8 cellular contexts compared by ENCODE assay signal in the genomic region with DNA sequence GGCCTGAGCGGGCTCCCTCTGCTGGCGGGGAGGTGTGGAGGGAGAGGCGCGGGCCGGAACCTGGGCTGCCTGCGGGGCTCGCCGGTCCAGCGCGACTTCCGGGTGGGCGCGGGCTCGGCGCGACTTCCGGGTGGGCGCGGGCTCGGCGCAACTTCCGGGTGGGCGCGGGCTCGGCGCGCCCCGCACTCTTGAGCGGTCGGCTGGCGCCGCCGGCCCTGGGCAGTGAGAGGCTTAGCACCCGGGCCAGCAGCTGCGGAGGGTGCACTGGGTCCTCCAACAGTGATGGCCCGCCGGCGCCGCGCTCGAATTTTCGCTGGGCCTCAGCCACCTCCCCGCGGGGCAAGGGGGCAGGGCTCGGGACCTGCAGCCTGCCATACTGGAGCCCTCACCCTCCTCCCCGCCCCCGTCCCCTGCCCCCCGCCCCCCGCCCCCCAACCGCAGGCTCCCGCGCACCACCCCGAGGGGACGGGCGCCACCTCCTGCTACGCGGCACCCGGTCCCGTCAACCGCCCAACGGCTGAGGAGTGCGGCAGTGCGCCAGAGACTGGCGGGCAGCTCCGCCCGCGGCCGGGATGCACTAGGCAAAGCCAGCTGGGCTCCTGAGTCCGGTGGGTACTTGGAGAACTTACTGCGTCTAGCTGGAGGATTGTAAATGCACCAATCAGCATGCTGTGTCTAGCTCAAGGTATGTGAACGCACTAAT.
DNase-seq lines count a peak whose midpoint lies in the region; ATAC-seq and TF ChIP-seq lines count a peak whose summit lies in the region.
"Not testable (repeated sequence)": the region's sequence is repeated elsewhere in the genome, so short reads cannot be mapped to it uniquely, and the experiment has no call there.

No MANE protein-coding gene starts in this region.

- not testable (repeated sequence) for H3K27me3 ChIP-seq in skeletal muscle satellite cell (ENCODE audit: control insufficient read depth, insufficient read depth, low read length); tibial nerve

- peak overlapping the region; percentile 75 for H3K4me2 ChIP-seq in skeletal muscle satellite cell (ENCODE audit: low read length)

- H3K27ac Mint-ChIP-seq in WTC11, memory B cell: not testable (repeated sequence)

- H3K36me3 ChIP-seq in skeletal muscle satellite cell (ENCODE audit: insufficient read depth, low read length); tibial nerve: not testable (repeated sequence)

- peak; percentile 19 to 45 for TF ChIP-seq POLR2A in tibial nerve (IDR thresholded peaks at IDR 0.05)

- not testable (repeated sequence) for TF ChIP-seq CTCF in GM12875 (IDR thresholded peaks at IDR 0.05; ENCODE audit: borderline replicate concordance, insufficient read depth, low read depth, low read length); WTC11 (IDR thresholded peaks at IDR 0.05); fibroblast of pulmonary artery (IDR thresholded peaks at IDR 0.05; ENCODE audit: low read length, missing control alignments)
- peak in 2 of 5 experiments; percentile 34 to 55 for TF ChIP-seq CTCF in tibial nerve (IDR thresholded peaks at IDR 0.05)

- CTCF ChIA-PET in WTC11 (lab: Charles Lee): not testable (repeated sequence)

- not testable (repeated sequence) for TF ChIP-seq EP300 in tibial nerve (IDR thresholded peaks at IDR 0.05)

- peak overlapping the region; percentile 37 for H3K4me3 ChIP-seq in GM12875 (ENCODE audit: low read depth, low read length)
- H3K4me3 ChIP-seq in fibroblast of pulmonary artery (replicated peaks; ENCODE audit: low read depth, low read length): peak overlapping the region; percentile 50
- H3K4me3 ChIP-seq in skeletal muscle satellite cell (ENCODE audit: low read length): peak overlapping the region; percentile 73
- H3K4me3 ChIP-seq in tibial nerve: peak overlapping the region; percentile 37 to 51 (median 41)

- not testable (repeated sequence) for H3K27me3 Mint-ChIP-seq in WTC11 (ENCODE audit: low read depth); memory B cell

- H3K27ac ChIP-seq in tibial nerve: peak overlapping the region; percentile 42 to 78 (median 56)

- H3K9me3 Mint-ChIP-seq in WTC11, memory B cell: not testable (repeated sequence)

- DNase-seq in HS-5 (ENCODE audit: low read depth): peak; percentile 40
- not testable (repeated sequence) for DNase-seq in WTC11 (ENCODE audit: low spot score); fibroblast of pulmonary artery (ENCODE audit: low read depth)
- peak; percentile 2 for DNase-seq in activated naive CD8-positive, alpha-beta T cell treated with anti-CD3 and anti-CD28 coated beads, Interleukin-2, amount 50 U/mL, for 16 hours (ENCODE audit: low read depth, low spot score)
- DNase-seq in memory B cell (ENCODE audit: low spot score in 2 of 2): peak; percentile 52 to 59
- peak; percentile 4 for DNase-seq in tibial nerve (ENCODE audit: low spot score in 2 of 2)

- H3K36me3 Mint-ChIP-seq in WTC11, memory B cell: not testable (repeated sequence)

- H3K4me3 Mint-ChIP-seq in WTC11 (peak overlapping the region; percentile 56; the same call in 1 of the 2 replicates), memory B cell (peak overlapping the region; percentile 77)

- WGBS in tibial nerve, 2 donors: no CpG with 5 or more reads among the region's 71 CpGs

- peak; percentile 59 for ATAC-seq in WTC11
- peak; percentile 93 for ATAC-seq in memory B cell (ENCODE audit: low read depth)

- POLR2A ChIA-PET in WTC11 (lab: Charles Lee): not testable (repeated sequence)

- not testable (repeated sequence) for H3K4me1 Mint-ChIP-seq in WTC11, memory B cell

- H3K4me1 ChIP-seq in skeletal muscle satellite cell (ENCODE audit: control insufficient read depth, insufficient read depth, low read length); tibial nerve: not testable (repeated sequence)

- H3K9me3 ChIP-seq in skeletal muscle satellite cell (replicated peaks; ENCODE audit: low read length); tibial nerve: not testable (repeated sequence)

- H3K9ac ChIP-seq in skeletal muscle satellite cell (ENCODE audit: low read depth, low read length): peak overlapping the region; percentile 69
